19 cellular contexts compared by ENCODE assay signal in genomic region chr1:56442456-56442855, GRCh38.
"Had no signal": no experiment of that assay in that cellular context is flagged by ENCODE, and none has a peak within 500 bp of the region (broad histone marks: within the 10 kb centered on the region; RNA-seq: fewer than 3 reads in every experiment).

No MANE protein-coding gene starts in this region.

- H3K27me3 ChIP-seq: neutrophil, ovary, right atrium auricular region, spleen, suprapubic skin, tibial artery, uterus had no signal

- DNase-seq: head of caudate nucleus; hypothalamus; immature natural killer cell; left ventricle myocardium inferior; naive thymus-derived CD8-positive, alpha-beta T cell; occipital lobe; ovary; small intestine; spleen; stimulated activated CD4-positive, alpha-beta T cell treated with anti-CD3 and anti-CD28 coated beads, Interleukin-4, amount 100 ng/mL, for 24 hours; tibial artery; uterus had no signal

- H3K36me3 ChIP-seq: left ventricle myocardium inferior, neutrophil, ovary, right atrium auricular region, spleen, suprapubic skin, thoracic aorta, tibial artery, uterus had no signal

- H3K9me3 ChIP-seq: left ventricle myocardium inferior, neutrophil, ovary, right atrium auricular region, spleen, suprapubic skin, thoracic aorta, tibial artery, uterus had no signal

- H3K27ac ChIP-seq: left ventricle myocardium inferior, neutrophil, ovary, spleen, suprapubic skin, thoracic aorta, tibial artery, uterus had no signal

- ATAC-seq: naive thymus-derived CD8-positive, alpha-beta T cell; sciatic nerve; stimulated activated effector memory CD8-positive, alpha-beta T cell treated with anti-CD3 and anti-CD28 coated beads, Interleukin-12 subunit alpha, Interleukin-12 subunit beta, amount 100 ng/mL, for 72 hours had no signal

- H3K4me1 ChIP-seq: uterus had no signal

- H3K4me3 ChIP-seq: left ventricle myocardium inferior, lung, ovary, right atrium auricular region, spleen, suprapubic skin, thoracic aorta, tibial artery, uterus had no signal
